13 cellular contexts compared by ENCODE assay signal in genomic region chr20:32240220-32240619, GRCh38.
DNase-seq lines count a peak whose midpoint lies in the region; ATAC-seq and TF ChIP-seq lines count a peak whose summit lies in the region.
"Had no signal": no experiment of that assay in that cellular context is flagged by ENCODE, and none has a peak within 500 bp of the region (broad histone marks: within the 10 kb centered on the region; RNA-seq: fewer than 3 reads in every experiment).

No MANE protein-coding gene starts in this region.

- no peak for DNase-seq in activated naive CD4-positive, alpha-beta T cell treated with anti-CD3 and anti-CD28 coated beads, Interleukin-2, amount 50 U/mL, for 16 hours
- DNase-seq in NB4 (ENCODE audit: low read depth) (no peak), choroid plexus epithelial cell (ENCODE audit: low read depth) (no peak), SW 1271 (lab: John Stamatoyannopoulos, UW) (no peak), NCI-H526 (lab: John Stamatoyannopoulos, UW) (no peak)
- DNase-seq in stimulated activated naive CD8-positive, alpha-beta T cell treated with anti-CD3 and anti-CD28 coated beads, Interleukin-15, amount 100 ng/mL, for 72 hours, result no peak
- DNase-seq: activated T-cell treated with anti-CD3 and anti-CD28 coated beads, Interleukin-2, amount 50 U/mL, for 4 hours; GDM1; mesenchymal stem cell had no signal

- peak overlapping the region; percentile 39 for H3K4me3 Mint-ChIP-seq in activated naive CD4-positive, alpha-beta T cell treated with anti-CD3 and anti-CD28 coated beads, Interleukin-2, amount 50 U/mL, for 24 hours
- peak overlapping the region in 1 of 2 donors; percentile 53 for H3K4me3 Mint-ChIP-seq in stimulated activated naive CD8-positive, alpha-beta T cell treated with anti-CD3 and anti-CD28 coated beads, Interleukin-15, amount 100 ng/mL, for 72 hours
- H3K4me3 Mint-ChIP-seq: activated T-cell treated with anti-CD3 and anti-CD28 coated beads, Interleukin-2, amount 50 U/mL, for 4 hours; stimulated activated effector memory CD8-positive, alpha-beta T cell treated with anti-CD3 and anti-CD28 coated beads, Interleukin-12 subunit alpha, Interleukin-12 subunit beta, amount 100 ng/mL, for 72 hours had no signal

- H3K27ac Mint-ChIP-seq in activated naive CD4-positive, alpha-beta T cell treated with anti-CD3 and anti-CD28 coated beads, Interleukin-2, amount 50 U/mL, for 24 hours, result peak overlapping the region; percentile 70
- H3K27ac Mint-ChIP-seq in stimulated activated naive CD8-positive, alpha-beta T cell treated with anti-CD3 and anti-CD28 coated beads, Interleukin-15, amount 100 ng/mL, for 72 hours, result peak overlapping the region; percentile 44 to 48

- TF ChIP-seq CTCF in NB4 (IDR thresholded peaks at IDR 0.05; ENCODE audit: low read depth, low read length) (peak; percentile 6), choroid plexus epithelial cell (conservative IDR thresholded peaks at IDR 0.05; ENCODE audit: low read depth, low read length) (peak; percentile 16)

- no peaks in the 10 kb centered on the region for H3K9me3 Mint-ChIP-seq in activated naive CD4-positive, alpha-beta T cell treated with anti-CD3 and anti-CD28 coated beads, Interleukin-2, amount 50 U/mL, for 24 hours
- H3K9me3 Mint-ChIP-seq in stimulated activated naive CD8-positive, alpha-beta T cell treated with anti-CD3 and anti-CD28 coated beads, Interleukin-15, amount 100 ng/mL, for 72 hours, result no peaks in the 10 kb centered on the region
- H3K9me3 Mint-ChIP-seq: activated T-cell treated with anti-CD3 and anti-CD28 coated beads, Interleukin-2, amount 50 U/mL, for 4 hours; stimulated activated effector memory CD8-positive, alpha-beta T cell treated with anti-CD3 and anti-CD28 coated beads, Interleukin-12 subunit alpha, Interleukin-12 subunit beta, amount 100 ng/mL, for 72 hours had no signal

- no peak for TF ChIP-seq POLR2A in NB4 (IDR thresholded peaks at IDR 0.05; ENCODE audit: extremely low read depth, insufficient read length)

- ATAC-seq in stimulated activated naive CD8-positive, alpha-beta T cell treated with anti-CD3 and anti-CD28 coated beads, Interleukin-15, amount 100 ng/mL, for 72 hours, result no peak
- ATAC-seq in GM18861 (IDR thresholded peaks at IDR 0.05; ENCODE audit: unreplicated experiment), result no peak
- ATAC-seq: Right ventricle myocardium inferior; stimulated activated effector memory CD8-positive, alpha-beta T cell treated with anti-CD3 and anti-CD28 coated beads, Interleukin-12 subunit alpha, Interleukin-12 subunit beta, amount 100 ng/mL, for 72 hours had no signal

- peaks cover 6% of the 10 kb centered on the region for H3K36me3 Mint-ChIP-seq in activated naive CD4-positive, alpha-beta T cell treated with anti-CD3 and anti-CD28 coated beads, Interleukin-2, amount 50 U/mL, for 24 hours

- H3K4me3 ChIP-seq in NB4 (ENCODE audit: low read depth, low read length) (no peak overlapping the region), choroid plexus epithelial cell (ENCODE audit: low read depth, low read length) (no peak overlapping the region)

- H3K4me1 Mint-ChIP-seq in activated naive CD4-positive, alpha-beta T cell treated with anti-CD3 and anti-CD28 coated beads, Interleukin-2, amount 50 U/mL, for 24 hours, result peaks cover 20% of the 10 kb centered on the region
- peaks cover 56% of the 10 kb centered on the region for H3K4me1 Mint-ChIP-seq in stimulated activated naive CD8-positive, alpha-beta T cell treated with anti-CD3 and anti-CD28 coated beads, Interleukin-15, amount 100 ng/mL, for 72 hours

- no peaks in the 10 kb centered on the region for H3K27me3 Mint-ChIP-seq in activated naive CD4-positive, alpha-beta T cell treated with anti-CD3 and anti-CD28 coated beads, Interleukin-2, amount 50 U/mL, for 24 hours
- no peaks in the 10 kb centered on the region for H3K27me3 Mint-ChIP-seq in stimulated activated naive CD8-positive, alpha-beta T cell treated with anti-CD3 and anti-CD28 coated beads, Interleukin-15, amount 100 ng/mL, for 72 hours
